ENCODE assay signal across 8 cellular contexts in genomic region chr13:49995535-49996165, GRCh38. TPM values are rescaled to one million over a fixed set of nuclear protein-coding genes. Genes with fewer than 3 reads are reported as not detected.
DNase-seq lines count a peak whose midpoint lies in the region; ATAC-seq and TF ChIP-seq lines count a peak whose summit lies in the region.

No MANE protein-coding gene starts in this region.

- H3K4me3 ChIP-seq in SK-N-MC (peak overlapping the region; percentile 82; the same call in 1 of the 2 replicates), esophagus squamous epithelium (peak overlapping the region; percentile 88 to 98 (median 94)), prostate gland (peak overlapping the region; percentile 83 to 93)

- TF ChIP-seq POLR2A in esophagus squamous epithelium (IDR thresholded peaks at IDR 0.05) (no peak), prostate gland (IDR thresholded peaks at IDR 0.05) (no peak)

- H3K36me3 ChIP-seq in SK-N-MC (ENCODE audit: insufficient read depth, low read length) (peaks cover 30% of the 10 kb centered on the region), esophagus squamous epithelium (peaks cover 0 to 23% (median 0%) of the 10 kb centered on the region in 3 donors), prostate gland (no peaks in the 10 kb centered on the region)

- H3K27ac ChIP-seq in SK-N-MC (no peak overlapping the region; the same call in 1 of the 2 replicates), esophagus squamous epithelium (peak overlapping the region; percentile 99 to 100 (median 99)), prostate gland (peak overlapping the region; percentile 96 to 99)

- no peaks in the 10 kb centered on the region for H3K27me3 ChIP-seq in esophagus squamous epithelium
- no peaks in the 10 kb centered on the region for H3K27me3 ChIP-seq in prostate gland (replicated peaks; ENCODE audit: insufficient read depth)

- WGBS in esophagus squamous epithelium, 2 donors = 39 to 53% methylated on average over 15 of the region's 15 CpGs
- 32% methylated on average over 15 of the region's 15 CpGs for WGBS in prostate gland

- H3K9me3 ChIP-seq in SK-N-MC (ENCODE audit: low read depth, low read length) = no peaks in the 10 kb centered on the region
- H3K9me3 ChIP-seq in esophagus squamous epithelium = no peaks in the 10 kb centered on the region
- H3K9me3 ChIP-seq in prostate gland = no peaks in the 10 kb centered on the region

- H3K4me1 ChIP-seq in esophagus squamous epithelium = peaks cover 11 to 47% (median 24%) of the 10 kb centered on the region in 3 donors
- peaks cover 5% of the 10 kb centered on the region for H3K4me1 ChIP-seq in prostate gland (replicated peaks)

- DNase-seq in DMS53 (lab: John Stamatoyannopoulos, UW) (peak; percentile 29), DMS53 treated with DMSO at 0.1 percent for 48 hours (lab: John Stamatoyannopoulos, UW; ENCODE audit: unreplicated experiment) (no peak), SK-N-MC (ENCODE audit: low read depth, low spot score) (no peak), esophagus squamous epithelium (lab: John Stamatoyannopoulos, UW) (no peak), prostate gland (ENCODE audit: low spot score) (no peak), omental fat pad (ENCODE audit: low spot score) (no peak), AG20443 (ENCODE audit: low spot score) (no peak)

- TF ChIP-seq CTCF in esophagus squamous epithelium (IDR thresholded peaks at IDR 0.05) (no peak), prostate gland (IDR thresholded peaks at IDR 0.05) (no peak), omental fat pad (IDR thresholded peaks at IDR 0.05) (no peak)

- ATAC-seq in omental fat pad (ENCODE audit: low FRiP score) = no peak
- no peak for ATAC-seq in GM18502 (IDR thresholded peaks at IDR 0.05; ENCODE audit: poor library complexity, unreplicated experiment)

- no peak overlapping the region for H3K9ac ChIP-seq in SK-N-MC (ENCODE audit: insufficient read length)

- intact Hi-C loops in esophagus squamous epithelium (cut with DNase I) = loop anchor here (2.0 kb wide), 1 partner anchor 87 kb away; no protein-coding TSS in a partner anchor
- intact Hi-C loops in prostate gland (cut with DNase I) = loop anchor here (2.0 to 5.0 kb wide), 3 partner anchors 85 to 532 kb away; no protein-coding TSS in a partner anchor

RNA-seq across cellular contexts. Expression of gene TRIM13, which starts 1.2 kb away (rescaled TPM):
- total RNA-seq in esophagus squamous epithelium = 10 to 100 TPM; 22.8 to 28.8 (median 26.5) TPM
- 10 to 100 TPM; 24.4 to 52.4 TPM for total RNA-seq in prostate gland
- total RNA-seq in omental fat pad = 10 to 100 TPM; 11.0 to 19.1 (median 14.2) TPM

RNA-seq across cellular contexts. Expression of gene KCNRG, which starts 19.6 kb away (rescaled TPM):
- 1 to 10 TPM in 3 of 4 donors, not detected in 1; 1.1 to 3.6 (median 2.9) TPM for total RNA-seq in esophagus squamous epithelium
- total RNA-seq in prostate gland = 1 to 10 TPM; 1.0 to 3.9 TPM
- 1 to 10 TPM in 1 of 4 donors, under 1 TPM in 3; 0.56 to 1.0 (median 0.89) TPM for total RNA-seq in omental fat pad

RNA-seq across cellular contexts. Expression of gene SPRYD7, which starts 59.5 kb away (rescaled TPM):
- total RNA-seq in esophagus squamous epithelium = 10 to 100 TPM in 1 of 4 donors, 1 to 10 TPM in 3; 6.3 to 11.9 (median 9.2) TPM
- 1 to 10 TPM; 6.9 to 8.4 TPM for total RNA-seq in prostate gland
- 1 to 10 TPM; 3.2 to 4.4 (median 4.0) TPM for total RNA-seq in omental fat pad
